Comparison of ENCODE assay signal across 1 cellular context in genomic region chr11:34278708-34279297, GRCh38.
TF ChIP-seq lines count a peak whose summit lies in the region.

No MANE protein-coding gene starts in this region.

TF ChIP-seq in SK-N-SH treated with all-trans-retinoic acid at 6 μM for 48 hours, 23 proteins besides CTCF, POLR2A, EP300 and RAD21 (continued from another document):
- TF ChIP-seq CSRNP3 (CRISPR knock-in tag; IDR thresholded peaks at IDR 0.05) (no peak), ZFP3 (CRISPR knock-in tag; IDR thresholded peaks at IDR 0.05) (no peak), BACH2 (CRISPR knock-in tag; IDR thresholded peaks at IDR 0.05; ENCODE audit: borderline replicate concordance) (no peak), ESRRG (CRISPR knock-in tag; IDR thresholded peaks at IDR 0.05) (no peak)
